Comparison of ENCODE assay signal across 9 cellular contexts in the genomic region with DNA sequence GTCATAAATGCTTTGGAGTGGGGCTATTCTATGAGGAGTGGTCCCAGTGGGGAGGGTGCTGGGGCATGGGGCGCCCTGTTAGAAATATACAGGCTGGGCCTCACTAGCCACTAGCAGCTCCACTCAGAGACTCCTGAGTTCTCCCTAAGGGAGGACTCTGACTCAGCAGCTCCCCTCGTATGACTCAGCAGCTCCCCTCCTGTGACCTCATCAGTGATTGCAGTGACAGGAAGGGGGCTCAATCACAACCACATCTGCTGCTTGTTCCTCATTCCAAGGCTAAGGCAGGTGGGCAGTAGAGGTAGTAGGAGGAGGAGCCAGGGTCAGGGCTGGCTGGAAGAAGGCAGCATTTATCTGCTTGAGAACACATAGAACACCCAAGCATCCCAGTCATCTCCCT. TPM values are rescaled to one million over a fixed set of nuclear protein-coding genes. Genes with fewer than 3 reads are reported as not detected.
DNase-seq lines count a peak whose midpoint lies in the region; ATAC-seq and TF ChIP-seq lines count a peak whose summit lies in the region.
"Had no signal": no experiment of that assay in that cellular context is flagged by ENCODE, and none has a peak within 500 bp of the region (broad histone marks: within the 10 kb centered on the region; RNA-seq: fewer than 3 reads in every experiment).

No MANE protein-coding gene starts in this region.

- peaks cover 98% of the 10 kb centered on the region for H3K36me3 Mint-ChIP-seq in dendritic cell treated with granulocyte-macrophage colony-stimulating factor and Interleukin-4, amounts not matched to agents 40 ng/mL and 50 ng/mL, for 4 days (ENCODE audit: low read depth)

- ATAC-seq in HG02870 (IDR thresholded peaks at IDR 0.05; ENCODE audit: unreplicated experiment) = peak; percentile 79
- ATAC-seq in RWPE2 (ENCODE audit: low read depth) = peak; percentile 70; the same call in 2 of the 3 replicates
- ATAC-seq in GM21515 (IDR thresholded peaks at IDR 0.05; ENCODE audit: unreplicated experiment) = no peak
- ATAC-seq in psoas muscle = no peak

- peak; percentile 65 for DNase-seq in GM10266 (ENCODE audit: extremely low spot score)
- DNase-seq in RWPE2 (ENCODE audit: low spot score) = peak; percentile 21
- peak in 2 of 3 donors; percentile 21 to 44 for DNase-seq in stimulated activated CD4-positive, alpha-beta T cell treated with anti-CD3 and anti-CD28 coated beads, TNF-alpha, amount 100 ng/mL, for 48 hours (ENCODE audit: low read depth in 3 of 3)
- no peak for DNase-seq in HT-29 (ENCODE audit: low spot score)
- DNase-seq in psoas muscle = no peak

- intact Hi-C loops in dendritic cell treated with granulocyte-macrophage colony-stimulating factor and Interleukin-4, amounts not matched to agents 40 ng/mL and 50 ng/mL, for 4 days (cut with micrococcal nuclease) = no loop called here
- intact Hi-C loops in psoas muscle (cut with DNase I) = no loop called here

- WGBS in psoas muscle, 3 donors = 52 to 69% (median 62%) methylated on average over 2 of the region's 2 CpGs

- peaks cover 36% of the 10 kb centered on the region for H3K4me1 Mint-ChIP-seq in dendritic cell treated with granulocyte-macrophage colony-stimulating factor and Interleukin-4, amounts not matched to agents 40 ng/mL and 50 ng/mL, for 4 days (ENCODE audit: low read depth)

- H3K9me3 Mint-ChIP-seq in dendritic cell treated with granulocyte-macrophage colony-stimulating factor and Interleukin-4, amounts not matched to agents 40 ng/mL and 50 ng/mL, for 4 days = no peaks in the 10 kb centered on the region

- no peaks in the 10 kb centered on the region for H3K4me1 ChIP-seq in RWPE2 (ENCODE audit: insufficient read depth, poor library complexity, severe bottlenecking)
- no peaks in the 10 kb centered on the region for H3K4me1 ChIP-seq in psoas muscle

- TF ChIP-seq CTCF in GM10266 (IDR thresholded peaks at IDR 0.05; ENCODE audit: control insufficient read depth, insufficient read depth, low read depth, missing control alignments) (no peak), RWPE2 (IDR thresholded peaks at IDR 0.05; ENCODE audit: poor library complexity, severe bottlenecking) (no peak), psoas muscle (IDR thresholded peaks at IDR 0.05) (no peak)

- no peaks in the 10 kb centered on the region for H3K27me3 ChIP-seq in RWPE2 (ENCODE audit: insufficient read depth, poor library complexity, severe bottlenecking)
- peaks cover 0 to 2% (median 0%) of the 10 kb centered on the region in 3 donors for H3K27me3 ChIP-seq in psoas muscle (ENCODE audit: insufficient read depth in 3 of 3, low read length in 2 of 3)

- peak overlapping the region; percentile 22 for H3K27ac Mint-ChIP-seq in dendritic cell treated with granulocyte-macrophage colony-stimulating factor and Interleukin-4, amounts not matched to agents 40 ng/mL and 50 ng/mL, for 4 days

- H3K4me3 ChIP-seq in RWPE2 (ENCODE audit: severe bottlenecking) (no peak overlapping the region), psoas muscle (no peak overlapping the region)
- H3K4me3 ChIP-seq: SK-N-MC had no signal

- H3K27me3 Mint-ChIP-seq in dendritic cell treated with granulocyte-macrophage colony-stimulating factor and Interleukin-4, amounts not matched to agents 40 ng/mL and 50 ng/mL, for 4 days = no peaks in the 10 kb centered on the region

- H3K4me3 Mint-ChIP-seq in dendritic cell treated with granulocyte-macrophage colony-stimulating factor and Interleukin-4, amounts not matched to agents 40 ng/mL and 50 ng/mL, for 4 days = no peak overlapping the region

- H3K27ac ChIP-seq in RWPE2 (ENCODE audit: poor library complexity, severe bottlenecking) = no peak overlapping the region
- H3K27ac ChIP-seq in psoas muscle = no peak overlapping the region
- H3K27ac ChIP-seq: SK-N-MC had no signal

- H3K9me3 ChIP-seq in RWPE2 (ENCODE audit: severe bottlenecking) (no peaks in the 10 kb centered on the region), psoas muscle (peaks cover 4% of the 10 kb centered on the region)

- H3K36me3 ChIP-seq in RWPE2 (ENCODE audit: low read depth) = no peaks in the 10 kb centered on the region
- no peaks in the 10 kb centered on the region for H3K36me3 ChIP-seq in psoas muscle (ENCODE audit: insufficient read depth in 1 of 2, low read depth in 1 of 2)

RNA-seq across cellular contexts. Expression of a gene that starts 28.0 kb away (rescaled TPM):
- total RNA-seq in HT-29 (2014; rRNA removed; shearing (Covaris generic)) = not detected in 2 replicates
- 1 to 10 TPM; 2.0 to 2.8 (median 2.2) TPM for total RNA-seq in psoas muscle
- 1 to 10 TPM in 1 of 3 donors, under 1 TPM in 2; 0.34 to 1.3 (median 0.71) TPM for polyA plus RNA-seq in psoas muscle

Comparison
In these comparisons a context has a peak if more than half of its experiments do, and no peak if none do; other contexts are left out.
1. DNase-seq: peak in GM10266 (single experiment), RWPE2 (single experiment) and stimulated activated CD4-positive, alpha-beta T cell treated with anti-CD3 and anti-CD28 coated beads, TNF-alpha, amount 100 ng/mL, for 48 hours (2 of 3); none in HT-29 (single experiment) and psoas muscle (0 of 2).
2. ATAC-seq: peak in HG02870 (single experiment) and RWPE2 (single experiment); none in GM21515 (single experiment) and psoas muscle (0 of 4).